Comparison of ENCODE assay signal across 25 cellular contexts in genomic region chr5:8059337-8059736, GRCh38.
"Had no signal": no experiment of that assay in that cellular context is flagged by ENCODE, and none has a peak within 500 bp of the region (broad histone marks: within the 10 kb centered on the region; RNA-seq: fewer than 3 reads in every experiment).

No MANE protein-coding gene starts in this region.

- H3K4me1 Mint-ChIP-seq: stimulated activated effector memory CD8-positive, alpha-beta T cell treated with anti-CD3 and anti-CD28 coated beads, Interleukin-12 subunit alpha, Interleukin-12 subunit beta, amount 100 ng/mL, for 72 hours had no signal

- ATAC-seq: body of pancreas; foreskin keratinocyte; left lung; mucosa of descending colon; natural killer cell treated with Interleukin-12 subunit alpha and Interleukin-12 subunit beta and Interleukin-15 and Interleukin-18, amount 100 ng/mL, for 72 hours; right lobe of liver; stimulated activated effector memory CD8-positive, alpha-beta T cell treated with anti-CD3 and anti-CD28 coated beads, Interleukin-12 subunit alpha, Interleukin-12 subunit beta, amount 100 ng/mL, for 72 hours had no signal

- H3K27me3 ChIP-seq: body of pancreas, esophagus muscularis mucosa, foreskin keratinocyte, left lung, right lobe of liver, stomach, thyroid gland, upper lobe of left lung, vagina had no signal

- H3K4me3 Mint-ChIP-seq: activated naive CD8-positive, alpha-beta T cell; natural killer cell treated with Interleukin-12 subunit alpha and Interleukin-12 subunit beta and Interleukin-15 and Interleukin-18, amount 100 ng/mL, for 72 hours; stimulated activated effector memory CD8-positive, alpha-beta T cell treated with anti-CD3 and anti-CD28 coated beads, Interleukin-12 subunit alpha, Interleukin-12 subunit beta, amount 100 ng/mL, for 72 hours had no signal

- H3K4me1 ChIP-seq: body of pancreas, esophagus muscularis mucosa, foreskin keratinocyte, left lung, right lobe of liver, stomach, upper lobe of left lung, vagina had no signal

- H3K27ac Mint-ChIP-seq: activated naive CD8-positive, alpha-beta T cell; natural killer cell treated with Interleukin-12 subunit alpha and Interleukin-12 subunit beta and Interleukin-15 and Interleukin-18, amount 100 ng/mL, for 72 hours; stimulated activated effector memory CD8-positive, alpha-beta T cell treated with anti-CD3 and anti-CD28 coated beads, Interleukin-12 subunit alpha, Interleukin-12 subunit beta, amount 100 ng/mL, for 72 hours had no signal

- H3K4me3 ChIP-seq: body of pancreas, esophagus muscularis mucosa, left lung, mucosa of descending colon, right lobe of liver, stomach, thyroid gland, upper lobe of left lung, vagina had no signal

- H3K36me3 ChIP-seq: esophagus muscularis mucosa, left lung, right lobe of liver, stomach, thyroid gland, upper lobe of left lung, vagina had no signal

- DNase-seq: activated CD4-positive, alpha-beta T cell treated with anti-CD3 and anti-CD28 coated beads for 4 hours; activated CD4-positive, alpha-beta T cell treated with anti-CD3 and anti-CD28 coated beads, Interleukin-2, amount 50 U/mL, for 4 hours; activated CD8-positive, alpha-beta memory T cell treated with anti-CD3 and anti-CD28 coated beads for 24 hours; activated effector memory CD4-positive, alpha-beta T cell treated with Interleukin-2 at 50 U/mL for 16 hours; activated naive CD4-positive, alpha-beta T cell treated with Interleukin-2 at 50 U/mL for 16 hours; anterior cingulate cortex; body of pancreas; dermis blood vessel endothelial cell; effector CD4-positive, alpha-beta T cell; foreskin keratinocyte; kidney glomerular epithelial cell; left lung; mucosa of descending colon; right lobe of liver; small intestine; stimulated activated CD4-positive, alpha-beta T cell treated with anti-CD3 and anti-CD28 coated beads, Interleukin-4, amount 100 ng/mL, for 24 hours; stomach had no signal

- H3K27me3 Mint-ChIP-seq: natural killer cell treated with Interleukin-12 subunit alpha and Interleukin-12 subunit beta and Interleukin-15 and Interleukin-18, amount 100 ng/mL, for 72 hours had no signal

- H3K9me3 ChIP-seq: body of pancreas, esophagus muscularis mucosa, left lung, mucosa of descending colon, right lobe of liver, stomach, thyroid gland, upper lobe of left lung, vagina had no signal

- H3K36me3 Mint-ChIP-seq: activated naive CD8-positive, alpha-beta T cell; natural killer cell treated with Interleukin-12 subunit alpha and Interleukin-12 subunit beta and Interleukin-15 and Interleukin-18, amount 100 ng/mL, for 72 hours; stimulated activated effector memory CD8-positive, alpha-beta T cell treated with anti-CD3 and anti-CD28 coated beads, Interleukin-12 subunit alpha, Interleukin-12 subunit beta, amount 100 ng/mL, for 72 hours had no signal

- H3K27ac ChIP-seq: body of pancreas, esophagus muscularis mucosa, foreskin keratinocyte, left lung, right lobe of liver, stomach, thyroid gland, upper lobe of left lung, vagina, VCaP had no signal
